ENCODE assay signal across 19 cellular contexts in the genomic region with DNA sequence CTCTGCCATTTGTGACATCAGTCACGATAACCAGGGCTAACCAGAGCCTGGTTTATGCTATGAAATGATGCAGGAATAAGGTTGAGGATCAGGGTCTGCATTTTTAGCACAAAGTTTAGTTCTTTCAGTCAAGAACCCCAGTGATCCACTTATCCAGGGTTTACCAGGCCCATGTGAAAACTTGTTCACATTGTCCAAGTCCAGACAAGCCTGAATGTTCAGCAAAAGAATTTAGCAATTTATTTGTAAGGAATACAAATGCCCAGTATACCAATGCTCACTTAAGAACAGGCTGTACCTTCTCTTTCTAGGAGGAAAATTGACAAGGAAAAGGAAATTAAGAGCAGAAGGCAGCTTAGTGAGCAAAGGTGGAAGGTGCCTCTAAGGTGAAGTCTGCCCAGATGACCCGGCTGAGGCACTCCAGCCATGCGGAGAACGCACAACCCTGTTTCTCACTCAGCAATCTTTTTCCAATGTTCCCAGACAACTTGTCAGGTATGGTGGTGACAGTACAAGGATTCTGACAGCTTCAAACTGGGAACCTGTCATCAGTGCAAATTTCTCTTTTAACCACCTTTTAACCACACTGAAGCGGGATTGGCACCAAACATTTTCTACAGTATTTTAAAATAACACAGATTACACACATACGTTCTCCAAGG. TPM values are rescaled to one million over a fixed set of nuclear protein-coding genes. Genes with fewer than 3 reads are reported as not detected.
"Had no signal": no experiment of that assay in that cellular context is flagged by ENCODE, and none has a peak within 500 bp of the region (broad histone marks: within the 10 kb centered on the region; RNA-seq: fewer than 3 reads in every experiment).

No MANE protein-coding gene starts in this region.

- H3K36me3 ChIP-seq: sigmoid colon, transverse colon had no signal

- H3K9me3 Mint-ChIP-seq: activated CD4-positive, alpha-beta T cell treated with anti-CD3 and anti-CD28 coated beads, Interleukin-2, amount 10 ng/mL, durations not matched to agents 24 days and 14 days; central memory CD8-positive, alpha-beta T cell; neural crest cell; stimulated activated effector memory CD8-positive, alpha-beta T cell treated with anti-CD3 and anti-CD28 coated beads, Interleukin-12 subunit alpha, Interleukin-12 subunit beta, amount 100 ng/mL, for 72 hours; WTC11 had no signal

- ATAC-seq: body of pancreas; left lobe of liver; psoas muscle; stimulated activated effector memory CD8-positive, alpha-beta T cell treated with anti-CD3 and anti-CD28 coated beads, Interleukin-12 subunit alpha, Interleukin-12 subunit beta, amount 100 ng/mL, for 72 hours; T-helper 17 cell; WTC11 had no signal

- H3K27ac ChIP-seq: psoas muscle, sigmoid colon, SJCRH30, transverse colon had no signal

- DNase-seq: activated CD4-positive, alpha-beta T cell treated with anti-CD3 and anti-CD28 coated beads, Interleukin-2, amount 10 ng/mL, durations not matched to agents 24 days and 14 days; activated CD8-positive, alpha-beta memory T cell treated with anti-CD3 and anti-CD28 coated beads for 24 hours; activated gamma-delta T cell treated with Interleukin-2 at 50 U/mL for 16 hours; amygdala; body of pancreas; effector CD8-positive, alpha-beta T cell; mesenchymal stem cell; psoas muscle; sigmoid colon; SJCRH30; stimulated activated CD4-positive, alpha-beta T cell treated with anti-CD3 and anti-CD28 coated beads, Interleukin-1b, Interleukin-23, amount 100 ng/mL, for 48 hours; T-helper 17 cell; transverse colon had no signal

- H3K4me3 Mint-ChIP-seq: activated CD4-positive, alpha-beta T cell treated with anti-CD3 and anti-CD28 coated beads, Interleukin-2, amount 10 ng/mL, durations not matched to agents 24 days and 14 days; activated naive CD8-positive, alpha-beta T cell; central memory CD8-positive, alpha-beta T cell; neural crest cell; stimulated activated effector memory CD8-positive, alpha-beta T cell treated with anti-CD3 and anti-CD28 coated beads, Interleukin-12 subunit alpha, Interleukin-12 subunit beta, amount 100 ng/mL, for 72 hours; T-helper 17 cell; WTC11 had no signal

- H3K27me3 ChIP-seq: body of pancreas, sigmoid colon, SJCRH30, transverse colon had no signal

- H3K9me3 ChIP-seq: body of pancreas, psoas muscle, sigmoid colon, SJCRH30, transverse colon had no signal

- H3K4me3 ChIP-seq: body of pancreas, psoas muscle, sigmoid colon, SJCRH30, transverse colon had no signal

- H3K36me3 Mint-ChIP-seq: activated naive CD8-positive, alpha-beta T cell; stimulated activated effector memory CD8-positive, alpha-beta T cell treated with anti-CD3 and anti-CD28 coated beads, Interleukin-12 subunit alpha, Interleukin-12 subunit beta, amount 100 ng/mL, for 72 hours; WTC11 had no signal

- H3K4me1 Mint-ChIP-seq: activated CD4-positive, alpha-beta T cell treated with anti-CD3 and anti-CD28 coated beads, Interleukin-2, amount 10 ng/mL, durations not matched to agents 24 days and 14 days; central memory CD8-positive, alpha-beta T cell; neural crest cell; stimulated activated effector memory CD8-positive, alpha-beta T cell treated with anti-CD3 and anti-CD28 coated beads, Interleukin-12 subunit alpha, Interleukin-12 subunit beta, amount 100 ng/mL, for 72 hours; T-helper 17 cell had no signal

- H3K27ac Mint-ChIP-seq: activated CD4-positive, alpha-beta T cell treated with anti-CD3 and anti-CD28 coated beads, Interleukin-2, amount 10 ng/mL, durations not matched to agents 24 days and 14 days; activated naive CD8-positive, alpha-beta T cell; stimulated activated effector memory CD8-positive, alpha-beta T cell treated with anti-CD3 and anti-CD28 coated beads, Interleukin-12 subunit alpha, Interleukin-12 subunit beta, amount 100 ng/mL, for 72 hours; T-helper 17 cell; WTC11 had no signal

- H3K27me3 Mint-ChIP-seq: activated naive CD8-positive, alpha-beta T cell; central memory CD8-positive, alpha-beta T cell had no signal

RNA-seq across cellular contexts. Expression of gene TBC1D9, which starts 54.0 kb away (rescaled TPM):
- total RNA-seq: activated CD4-positive, alpha-beta T cell treated with anti-CD3 and anti-CD28 coated beads, Interleukin-2, amount 10 ng/mL, durations not matched to agents 24 days and 14 days had no signal
